ENCODE assay signal across 1 cellular context in the genomic region with DNA sequence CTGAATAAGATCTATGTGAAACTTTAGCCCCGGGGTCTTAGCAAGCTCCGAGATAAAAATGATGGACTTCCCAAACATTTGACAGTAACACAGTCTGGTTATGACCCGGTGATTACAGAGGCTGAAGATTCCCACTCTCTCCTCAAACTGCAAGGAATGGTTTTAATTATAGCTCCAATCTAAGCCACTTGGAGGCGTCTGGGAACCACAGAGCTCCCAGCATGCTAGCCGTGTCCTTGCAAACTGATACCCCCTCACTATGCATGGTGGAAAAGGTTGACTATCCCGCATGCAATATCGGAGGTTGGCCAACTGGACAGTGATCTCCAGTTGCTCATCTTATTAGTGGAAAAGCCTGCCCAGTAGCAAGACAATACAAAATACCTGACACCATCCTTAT.
TF ChIP-seq lines count a peak whose summit lies in the region.

No MANE protein-coding gene starts in this region.

TF ChIP-seq in H1, 55 proteins besides CTCF, POLR2A, EP300 and RAD21:
- TF ChIP-seq TAF1 (IDR thresholded peaks at IDR 0.05; ENCODE audit: low read depth, low read length) (no peak), CHD2 (IDR thresholded peaks at IDR 0.05; ENCODE audit: low read length) (no peak), JUN (IDR thresholded peaks at IDR 0.05; ENCODE audit: low read depth, low read length) (no peak), ZNF274 (IDR thresholded peaks at IDR 0.05; ENCODE audit: borderline replicate concordance, extremely low read depth, low read length) (no peak), PHF8 (conservative IDR thresholded peaks at IDR 0.05; ENCODE audit: low read depth, low read length) (no peak)
